34 cellular contexts compared by ENCODE assay signal in the genomic region with DNA sequence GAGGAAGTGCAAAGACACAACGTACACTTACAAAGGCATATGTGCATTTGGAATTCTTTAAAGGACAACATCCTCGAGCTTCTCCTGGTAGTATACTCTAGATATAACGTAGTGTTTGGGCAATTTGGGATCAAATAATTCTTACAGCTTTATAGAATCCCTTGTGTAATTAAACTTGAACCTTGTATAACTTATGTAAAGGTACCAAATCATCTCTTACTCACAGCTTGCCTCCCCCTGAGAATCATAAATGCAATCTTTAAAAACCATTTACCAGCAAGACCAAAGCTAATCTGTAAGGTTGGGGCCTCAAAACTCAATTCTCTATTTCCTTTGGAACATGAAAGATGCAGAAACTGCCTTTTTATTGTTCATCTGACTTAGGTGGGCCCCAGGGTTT. TPM values are rescaled to one million over a fixed set of nuclear protein-coding genes. Genes with fewer than 3 reads are reported as not detected.
"Had no signal": no experiment of that assay in that cellular context is flagged by ENCODE, and none has a peak within 500 bp of the region (broad histone marks: within the 10 kb centered on the region; RNA-seq: fewer than 3 reads in every experiment).

No MANE protein-coding gene starts in this region.

- H3K4me1 ChIP-seq: neural progenitor cell, pancreas, spleen, suprapubic skin, testis, tibial artery, transverse colon, upper lobe of right lung, uterus had no signal

- H3K36me3 ChIP-seq: neural progenitor cell, neutrophil, pancreas, spleen, suprapubic skin, tibial artery, transverse colon, upper lobe of right lung, uterus had no signal

- H3K27me3 ChIP-seq: neural progenitor cell, neutrophil, pancreas, spleen, suprapubic skin, testis, tibial artery, transverse colon, upper lobe of right lung, uterus had no signal

- H3K4me3 ChIP-seq: neural progenitor cell, pancreas, psoas muscle, skin epidermis, smooth muscle cell, spleen, suprapubic skin, testis, tibial artery, transverse colon, upper lobe of right lung, uterus had no signal

- H3K27ac ChIP-seq: neural progenitor cell, neutrophil, pancreas, psoas muscle, skin epidermis, spleen, suprapubic skin, testis, tibial artery, transverse colon, upper lobe of right lung, uterus had no signal

- H3K4me2 ChIP-seq: neural progenitor cell, smooth muscle cell had no signal

- H3K9ac ChIP-seq: neural progenitor cell had no signal

- ATAC-seq: naive thymus-derived CD4-positive, alpha-beta T cell; natural killer cell; psoas muscle; right cardiac atrium; sciatic nerve; stimulated activated memory B cell treated with anti-CD40 and anti-IgM and Interleukin-4, amounts not matched to agents 10 μg/mL and 1 μg/mL and 100 μg/mL, for 72 hours; stimulated activated naive CD8-positive, alpha-beta T cell treated with anti-CD3 and anti-CD28 coated beads, Interleukin-15, amount 100 ng/mL, for 72 hours; stimulated activated naive CD8-positive, alpha-beta T cell treated with anti-CD3 and anti-CD28 coated beads, Interleukin-15, Interleukin-2, amounts not matched to agents 100 U/mL and 50 U/mL, for 24 hours; upper lobe of right lung had no signal

- DNase-seq: naive thymus-derived CD4-positive, alpha-beta T cell; natural killer cell; nucleus accumbens; pancreas; psoas muscle; right cardiac atrium; spleen; stimulated activated CD4-positive, alpha-beta T cell treated with anti-CD3 and anti-CD28 coated beads, Interleukin-12 subunit alpha, Interleukin-12 subunit beta, amount 100 ng/mL, for 4 hours; stimulated activated CD4-positive, alpha-beta T cell treated with anti-CD3 and anti-CD28 coated beads, Interleukin-1b, Interleukin-23, amount 100 ng/mL, for 48 hours; stimulated activated CD4-positive, alpha-beta T cell treated with anti-CD3 and anti-CD28 coated beads, Interleukin-4, amount 100 ng/mL, for 1 hour; stimulated activated CD4-positive, alpha-beta T cell treated with anti-CD3 and anti-CD28 coated beads, Interleukin-4, amount 100 ng/mL, for 4 hours; stimulated activated CD8-positive, alpha-beta memory T cell treated with anti-CD3 and anti-CD28 coated beads, Interleukin-4, amount 100 ng/mL, for 48 hours; stimulated activated naive CD4-positive, alpha-beta T cell; stimulated activated naive CD8-positive, alpha-beta T cell treated with anti-CD3 and anti-CD28 coated beads, Interleukin-15, amount 100 ng/mL, for 72 hours; stimulated activated naive CD8-positive, alpha-beta T cell treated with anti-CD3 and anti-CD28 coated beads, Interleukin-15, Interleukin-2, amounts not matched to agents 100 U/mL and 50 U/mL, for 24 hours; substantia nigra; testis; tibial artery; transverse colon; upper lobe of right lung; uterus had no signal

- H2AFZ ChIP-seq: neural progenitor cell had no signal

- H3K9me3 ChIP-seq: neutrophil, pancreas, psoas muscle, spleen, suprapubic skin, testis, tibial artery, transverse colon, upper lobe of right lung, uterus had no signal

RNA-seq across cellular contexts. Expression of a gene that starts 12.2 kb away (rescaled TPM):
- total RNA-seq: naive thymus-derived CD4-positive, alpha-beta T cell; natural killer cell; omental fat pad; osteocyte; pancreas; posterior vena cava; psoas muscle; renal cortical epithelial cell; right cardiac atrium; sciatic nerve; smooth muscle cell; spleen; suprapubic skin; transverse colon; upper lobe of right lung; urinary bladder; uterus had no signal
- polyA plus RNA-seq: naive thymus-derived CD4-positive, alpha-beta T cell; neural cell; pancreas; psoas muscle; right cardiac atrium; smooth muscle cell; spleen; urinary bladder had no signal
